In genomic region chr1:111227875-111228747, GRCh38 we compare ENCODE assay signal across 8 cellular contexts. TPM values are rescaled to one million over a fixed set of nuclear protein-coding genes. Genes with fewer than 3 reads are reported as not detected.
A peak's percentile ranks its signal among the peaks of the same experiment; 100 is the strongest.
DNase-seq lines count a peak whose midpoint lies in the region; ATAC-seq, FAIRE-seq and TF ChIP-seq lines count a peak whose summit lies in the region.

No MANE protein-coding gene starts in this region.

- no peak overlapping the region for H3K4me3 ChIP-seq in CD4-positive, CD25-positive, alpha-beta regulatory T cell (ENCODE audit: low read depth, low read length)
- H3K4me3 ChIP-seq in epithelial cell of proximal tubule (ENCODE audit: low read depth, low read length) = no peak overlapping the region

- peaks cover 4% of the 10 kb centered on the region for H3K36me3 Mint-ChIP-seq in CD4-positive, CD25-positive, alpha-beta regulatory T cell

- no peaks in the 10 kb centered on the region for H3K27me3 ChIP-seq in CD4-positive, CD25-positive, alpha-beta regulatory T cell (ENCODE audit: control insufficient read depth, insufficient read depth, low read length)

- H3K27ac ChIP-seq in CD4-positive, CD25-positive, alpha-beta regulatory T cell (ENCODE audit: insufficient read depth, low read length, poor library complexity, severe bottlenecking) = no peak overlapping the region

- H3K4me1 Mint-ChIP-seq in CD4-positive, CD25-positive, alpha-beta regulatory T cell = peaks cover 33 to 77% (median 51%) of the 10 kb centered on the region in 4 donors

- H3K4me1 ChIP-seq in CD4-positive, CD25-positive, alpha-beta regulatory T cell (ENCODE audit: control insufficient read depth, insufficient read depth, low read length, poor library complexity, severe bottlenecking) = peaks cover 58% of the 10 kb centered on the region

- H3K4me3 Mint-ChIP-seq in CD4-positive, CD25-positive, alpha-beta regulatory T cell = peak overlapping the region; percentile 11 to 74 (median 40)

- no peaks in the 10 kb centered on the region for H3K36me3 ChIP-seq in CD4-positive, CD25-positive, alpha-beta regulatory T cell (ENCODE audit: control insufficient read depth, insufficient read depth, low read length)

- H3K27ac Mint-ChIP-seq in CD4-positive, CD25-positive, alpha-beta regulatory T cell = peak overlapping the region; percentile 86 to 96 (median 91)

- DNase-seq in CD4-positive, CD25-positive, alpha-beta regulatory T cell = peak in 1 of 3 donors; percentile 28
- DNase-seq in RCC 7860 (ENCODE audit: low spot score) = peak; percentile 69
- peak; percentile 60 for DNase-seq in epithelial cell of proximal tubule (ENCODE audit: low read depth)
- no peak for DNase-seq in omental fat pad (ENCODE audit: low spot score)
- DNase-seq in mesenteric fat pad (ENCODE audit: low spot score) = no peak
- no peak for DNase-seq in Kasumi-1 (lab: John Stamatoyannopoulos, UW)
- DNase-seq in activated CD4-positive, CD25-positive, alpha-beta regulatory T cell (lab: John Stamatoyannopoulos, UW) = no peak

- no peak for FAIRE-seq in RCC 7860 (lab: Jason Lieb, UNC)

- no peaks in the 10 kb centered on the region for H3K9me3 ChIP-seq in CD4-positive, CD25-positive, alpha-beta regulatory T cell (ENCODE audit: control insufficient read depth in 2 of 2, low read length in 2 of 2)

- TF ChIP-seq CTCF in epithelial cell of proximal tubule (conservative IDR thresholded peaks at IDR 0.05; ENCODE audit: low read depth, low read length) = no peak
- TF ChIP-seq CTCF in omental fat pad (IDR thresholded peaks at IDR 0.05) = no peak

- H3K9me3 Mint-ChIP-seq in CD4-positive, CD25-positive, alpha-beta regulatory T cell = peaks cover 0 to 2% (median 0%) of the 10 kb centered on the region in 7 donors

- no peak for ATAC-seq in CD4-positive, CD25-positive, alpha-beta regulatory T cell (ENCODE audit: low read depth in 2 of 2)
- ATAC-seq in omental fat pad (ENCODE audit: low FRiP score) (peak; percentile 76), HG03439 (IDR thresholded peaks at IDR 0.05; ENCODE audit: unreplicated experiment) (no peak)

- no peaks in the 10 kb centered on the region for H3K27me3 Mint-ChIP-seq in CD4-positive, CD25-positive, alpha-beta regulatory T cell

RNA-seq across cellular contexts. Expression of gene CHI3L2, which starts 0.6 kb away (rescaled TPM):
- total RNA-seq in CD4-positive, CD25-positive, alpha-beta regulatory T cell = 5.0 TPM
- polyA plus RNA-seq in CD4-positive, CD25-positive, alpha-beta regulatory T cell = 10 to 100 TPM in 2 of 4 donors, 1 to 10 TPM in 2; 7.6 to 15.8 (median 12.5) TPM
- total RNA-seq in epithelial cell of proximal tubule (not detected in 2 replicates), omental fat pad (10 to 100 TPM in 1 of 4 donors, 1 to 10 TPM in 3; 1.2 to 28.5 (median 6.1) TPM), mesenteric fat pad (12.4 TPM)

RNA-seq across cellular contexts. Expression of gene DENND2D, which starts 27.7 kb away (rescaled TPM):
- 83.8 TPM for total RNA-seq in CD4-positive, CD25-positive, alpha-beta regulatory T cell
- 100 to 1,000 TPM in 3 of 4 donors, 10 to 100 TPM in 1; 85.6 to 196 (median 119) TPM for polyA plus RNA-seq in CD4-positive, CD25-positive, alpha-beta regulatory T cell
- 8.1 and 14.8 TPM in 2 replicates for total RNA-seq in epithelial cell of proximal tubule
- 10 to 100 TPM; 19.5 to 41.7 (median 27.8) TPM for total RNA-seq in omental fat pad
- total RNA-seq in mesenteric fat pad = 33.0 TPM

Comparison
In these comparisons a context has a peak if more than half of its experiments do, and no peak if none do; other contexts are left out.
1. DNase-seq: peak in RCC 7860 (single experiment) and epithelial cell of proximal tubule (single experiment); none in omental fat pad (single experiment), mesenteric fat pad (single experiment), Kasumi-1 (0 of 2) and activated CD4-positive, CD25-positive, alpha-beta regulatory T cell (0 of 4).